In genomic region chr12:123384994-123385376, GRCh38 we compare ENCODE assay signal across 1 cellular context.
TF ChIP-seq lines count a peak whose summit lies in the region.

No MANE protein-coding gene starts in this region.

TF ChIP-seq in GM23338, 12 proteins besides CTCF, POLR2A, EP300 and RAD21 (continued from another document):
- TF ChIP-seq, protein P1, sequence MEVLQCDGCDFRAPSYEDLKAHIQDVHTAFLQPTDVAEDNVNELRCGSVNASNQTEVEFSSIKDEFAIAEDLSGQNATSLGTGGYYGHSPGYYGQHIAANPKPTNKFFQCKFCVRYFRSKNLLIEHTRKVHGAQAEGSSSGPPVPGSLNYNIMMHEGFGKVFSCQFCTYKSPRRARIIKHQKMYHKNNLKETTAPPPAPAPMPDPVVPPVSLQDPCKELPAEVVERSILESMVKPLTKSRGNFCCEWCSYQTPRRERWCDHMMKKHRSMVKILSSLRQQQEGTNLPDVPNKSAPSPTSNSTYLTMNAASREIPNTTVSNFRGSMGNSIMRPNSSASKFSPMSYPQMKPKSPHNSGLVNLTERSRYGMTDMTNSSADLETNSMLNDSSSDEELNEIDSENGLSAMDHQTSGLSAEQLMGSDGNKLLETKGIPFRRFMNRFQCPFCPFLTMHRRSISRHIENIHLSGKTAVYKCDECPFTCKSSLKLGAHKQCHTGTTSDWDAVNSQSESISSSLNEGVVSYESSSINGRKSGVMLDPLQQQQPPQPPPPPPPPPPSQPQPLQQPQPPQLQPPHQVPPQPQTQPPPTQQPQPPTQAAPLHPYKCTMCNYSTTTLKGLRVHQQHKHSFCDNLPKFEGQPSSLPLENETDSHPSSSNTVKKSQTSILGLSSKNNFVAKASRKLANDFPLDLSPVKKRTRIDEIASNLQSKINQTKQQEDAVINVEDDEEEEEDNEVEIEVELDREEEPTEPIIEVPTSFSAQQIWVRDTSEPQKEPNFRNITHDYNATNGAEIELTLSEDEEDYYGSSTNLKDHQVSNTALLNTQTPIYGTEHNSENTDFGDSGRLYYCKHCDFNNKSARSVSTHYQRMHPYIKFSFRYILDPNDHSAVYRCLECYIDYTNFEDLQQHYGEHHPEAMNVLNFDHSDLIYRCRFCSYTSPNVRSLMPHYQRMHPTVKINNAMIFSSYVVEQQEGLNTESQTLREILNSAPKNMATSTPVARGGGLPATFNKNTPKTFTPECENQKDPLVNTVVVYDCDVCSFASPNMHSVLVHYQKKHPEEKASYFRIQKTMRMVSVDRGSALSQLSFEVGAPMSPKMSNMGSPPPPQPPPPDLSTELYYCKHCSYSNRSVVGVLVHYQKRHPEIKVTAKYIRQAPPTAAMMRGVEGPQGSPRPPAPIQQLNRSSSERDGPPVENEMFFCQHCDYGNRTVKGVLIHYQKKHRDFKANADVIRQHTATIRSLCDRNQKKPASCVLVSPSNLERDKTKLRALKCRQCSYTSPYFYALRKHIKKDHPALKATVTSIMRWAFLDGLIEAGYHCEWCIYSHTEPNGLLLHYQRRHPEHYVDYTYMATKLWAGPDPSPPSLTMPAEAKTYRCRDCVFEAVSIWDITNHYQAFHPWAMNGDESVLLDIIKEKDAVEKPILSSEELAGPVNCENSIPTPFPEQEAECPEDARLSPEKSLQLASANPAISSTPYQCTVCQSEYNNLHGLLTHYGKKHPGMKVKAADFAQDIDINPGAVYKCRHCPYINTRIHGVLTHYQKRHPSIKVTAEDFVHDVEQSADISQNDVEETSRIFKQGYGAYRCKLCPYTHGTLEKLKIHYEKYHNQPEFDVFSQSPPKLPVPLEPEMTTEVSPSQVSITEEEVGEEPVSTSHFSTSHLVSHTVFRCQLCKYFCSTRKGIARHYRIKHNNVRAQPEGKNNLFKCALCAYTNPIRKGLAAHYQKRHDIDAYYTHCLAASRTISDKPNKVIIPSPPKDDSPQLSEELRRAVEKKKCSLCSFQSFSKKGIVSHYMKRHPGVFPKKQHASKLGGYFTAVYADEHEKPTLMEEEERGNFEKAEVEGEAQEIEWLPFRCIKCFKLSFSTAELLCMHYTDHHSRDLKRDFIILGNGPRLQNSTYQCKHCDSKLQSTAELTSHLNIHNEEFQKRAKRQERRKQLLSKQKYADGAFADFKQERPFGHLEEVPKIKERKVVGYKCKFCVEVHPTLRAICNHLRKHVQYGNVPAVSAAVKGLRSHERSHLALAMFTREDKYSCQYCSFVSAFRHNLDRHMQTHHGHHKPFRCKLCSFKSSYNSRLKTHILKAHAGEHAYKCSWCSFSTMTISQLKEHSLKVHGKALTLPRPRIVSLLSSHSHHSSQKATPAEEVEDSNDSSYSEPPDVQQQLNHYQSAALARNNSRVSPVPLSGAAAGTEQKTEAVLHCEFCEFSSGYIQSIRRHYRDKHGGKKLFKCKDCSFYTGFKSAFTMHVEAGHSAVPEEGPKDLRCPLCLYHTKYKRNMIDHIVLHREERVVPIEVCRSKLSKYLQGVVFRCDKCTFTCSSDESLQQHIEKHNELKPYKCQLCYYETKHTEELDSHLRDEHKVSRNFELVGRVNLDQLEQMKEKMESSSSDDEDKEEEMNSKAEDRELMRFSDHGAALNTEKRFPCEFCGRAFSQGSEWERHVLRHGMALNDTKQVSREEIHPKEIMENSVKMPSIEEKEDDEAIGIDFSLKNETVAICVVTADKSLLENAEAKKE (CRISPR knock-in tag; IDR thresholded peaks at IDR 0.05), result no peak
- TF ChIP-seq ZNF331 (CRISPR knock-in tag; IDR thresholded peaks at IDR 0.05; ENCODE audit: low read depth), result no peak
- no peak for TF ChIP-seq EZH2 (IDR thresholded peaks at IDR 0.05; ENCODE audit: low read depth, unreplicated experiment)
- no peak for TF ChIP-seq ZNF114 (CRISPR knock-in tag; IDR thresholded peaks at IDR 0.05)
